Comparison of ENCODE assay signal across 3 cellular contexts in the genomic region with DNA sequence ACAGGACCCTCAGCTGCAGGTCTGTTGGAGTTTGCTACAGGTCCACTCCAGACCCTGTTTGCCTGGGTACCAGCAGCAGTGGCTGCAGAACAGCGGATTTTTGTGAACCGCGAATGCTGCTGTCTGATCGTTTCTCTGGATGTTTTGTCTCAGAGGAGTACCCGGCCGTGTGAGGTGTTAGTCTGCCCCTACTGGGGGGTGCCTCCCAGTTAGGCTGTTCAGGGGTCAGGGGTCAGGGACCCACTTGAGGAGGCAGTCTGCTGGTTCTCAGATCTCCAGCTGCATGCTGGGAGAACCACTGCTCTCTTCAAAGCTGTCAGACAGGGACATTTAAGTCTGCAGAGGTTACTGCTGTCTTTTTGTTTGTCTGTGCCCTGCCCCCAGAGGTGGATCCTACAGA. TPM values are rescaled to one million over a fixed set of nuclear protein-coding genes. Genes with fewer than 3 reads are reported as not detected.
"Had no signal": no experiment of that assay in that cellular context is flagged by ENCODE, and none has a peak within 500 bp of the region (broad histone marks: within the 10 kb centered on the region; RNA-seq: fewer than 3 reads in every experiment).

No MANE protein-coding gene starts in this region.

RNA-seq across cellular contexts. Expression of a gene that starts 42.2 kb away (rescaled TPM):
- total RNA-seq: fibroblast of lung, glomerular endothelial cell, lung microvascular endothelial cell had no signal
- polyA plus RNA-seq: fibroblast of lung had no signal
